ENCODE assay signal across 8 cellular contexts in genomic region chr3:160707187-160707789, GRCh38. TPM values are rescaled to one million over a fixed set of nuclear protein-coding genes. Genes with fewer than 3 reads are reported as not detected.
DNase-seq lines count a peak whose midpoint lies in the region; ATAC-seq and TF ChIP-seq lines count a peak whose summit lies in the region.

No MANE protein-coding gene starts in this region.

- H4K20me1 ChIP-seq in mammary epithelial cell (ENCODE audit: insufficient read depth, low read length) = no peaks in the 10 kb centered on the region

- H3K27me3 Mint-ChIP-seq in CD8-positive, alpha-beta memory T cell = peaks cover 15 to 67% of the 10 kb centered on the region in 2 donors

- no peak for TF ChIP-seq POLR2A in thyroid gland (IDR thresholded peaks at IDR 0.05)

- CTCF ChIA-PET in CD8-positive, alpha-beta memory T cell (lab: Charles Lee) = interaction anchor here (0.9 kb wide), 1 partner anchor 234 kb away, joined by 7 read pairs; no protein-coding TSS in a partner anchor
- CTCF ChIA-PET in mammary epithelial cell (lab: Charles Lee; ENCODE audit: low non-redundant PET) = no interaction called here

- ATAC-seq in GM18907 (IDR thresholded peaks at IDR 0.05; ENCODE audit: unreplicated experiment) = peak; percentile 64

- H3K4me2 ChIP-seq in mammary epithelial cell (ENCODE audit: insufficient read depth, low read depth, low read length) = no peak overlapping the region

- no peaks in the 10 kb centered on the region for H3K9me3 ChIP-seq in CD8-positive, alpha-beta memory T cell (ENCODE audit: low read length)
- no peaks in the 10 kb centered on the region for H3K9me3 ChIP-seq in mammary epithelial cell (replicated peaks; ENCODE audit: insufficient read depth, low read length)
- H3K9me3 ChIP-seq in thyroid gland = no peaks in the 10 kb centered on the region

- H3K4me3 Mint-ChIP-seq in CD8-positive, alpha-beta memory T cell = no peak overlapping the region

- peak in 3 of 5 donors; percentile 29 to 49 (median 40) for DNase-seq in CD8-positive, alpha-beta memory T cell
- peak; percentile 60 to 69 for DNase-seq in Kasumi-1 (lab: John Stamatoyannopoulos, UW)
- peak; percentile 61 for DNase-seq in OCI-M1 (lab: John Stamatoyannopoulos, UW)
- DNase-seq in mammary epithelial cell = peak; percentile 36
- peak; percentile 78 for DNase-seq in left kidney (ENCODE audit: low read depth, low spot score)
- DNase-seq in thyroid gland = peak; percentile 16 to 28
- DNase-seq in posterior vena cava (ENCODE audit: low spot score) = no peak

- no peaks in the 10 kb centered on the region for H3K4me1 ChIP-seq in CD8-positive, alpha-beta memory T cell (ENCODE audit: insufficient read depth, low read length)
- H3K4me1 ChIP-seq in mammary epithelial cell (ENCODE audit: insufficient read depth, low read length) (no peaks in the 10 kb centered on the region), thyroid gland (peaks cover 0 to 4% of the 10 kb centered on the region in 2 donors)

- peaks cover 0 to 1% (median 0%) of the 10 kb centered on the region in 5 donors for H3K9me3 Mint-ChIP-seq in CD8-positive, alpha-beta memory T cell

- H3K4me3 ChIP-seq in CD8-positive, alpha-beta memory T cell (ENCODE audit: low read length) = no peak overlapping the region
- H3K4me3 ChIP-seq in mammary epithelial cell (replicated peaks in 1 of 3; ENCODE audit: insufficient read depth in 1 of 3, low read depth in 2 of 3, low read length in 3 of 3) (no peak overlapping the region), thyroid gland (replicated peaks in 1 of 3) (no peak overlapping the region)

- no peak overlapping the region for H2AFZ ChIP-seq in mammary epithelial cell (ENCODE audit: low read depth, low read length)

- in situ Hi-C loops in mammary epithelial cell (cut with MboI; ENCODE audit: low sequenced_read_pairs in 2 of 2) = loop anchor here (10.0 to 25.0 kb wide), 3 partner anchors 228 to 730 kb away; no protein-coding TSS in a partner anchor

- dilution Hi-C loops in mammary epithelial cell (cut with HindIII; ENCODE audit: low sequenced_read_pairs) = no loop called here

- H3K9ac ChIP-seq in mammary epithelial cell (ENCODE audit: insufficient read depth, low read length) = no peak overlapping the region

- no peaks in the 10 kb centered on the region for H3K36me3 Mint-ChIP-seq in CD8-positive, alpha-beta memory T cell

- no peaks in the 10 kb centered on the region for H3K79me2 ChIP-seq in mammary epithelial cell (ENCODE audit: insufficient read depth, low read length)

- WGBS in mammary epithelial cell (ENCODE audit: low coverage, missing lambda C conversion rate) = 13% methylated on average over 4 of the region's 4 CpGs
- 19 to 21% methylated on average over 4 of the region's 4 CpGs for WGBS in thyroid gland, 2 donors

- no peak overlapping the region for H3K27ac ChIP-seq in CD8-positive, alpha-beta memory T cell (ENCODE audit: low read depth, low read length)
- H3K27ac ChIP-seq in mammary epithelial cell (ENCODE audit: insufficient read depth, low read depth, low read length) (no peak overlapping the region), thyroid gland (no peak overlapping the region)

- intact Hi-C loops in mammary epithelial cell (cut with micrococcal nuclease) = loop anchor here (1.0 to 10.0 kb wide), 5 partner anchors 130 to 717 kb away; no protein-coding TSS in a partner anchor
- intact Hi-C loops in thyroid gland (cut with DNase I) = loop anchor here (5.0 kb wide), 1 partner anchor 235 kb away; no protein-coding TSS in a partner anchor
- intact Hi-C loops in posterior vena cava (cut with DNase I) = loop anchor here in 1 of 2 donors (10.0 kb wide), 1 partner anchor 228 kb away; no protein-coding TSS in a partner anchor

- H3K27me3 ChIP-seq in CD8-positive, alpha-beta memory T cell (ENCODE audit: insufficient read depth, low read length, poor library complexity, severe bottlenecking) = no peaks in the 10 kb centered on the region
- H3K27me3 ChIP-seq in mammary epithelial cell (ENCODE audit: insufficient read depth, low read length) (peaks cover 9% of the 10 kb centered on the region), thyroid gland (no peaks in the 10 kb centered on the region)

- no TSS peak for BruUV-seq in mammary epithelial cell (replicated peaks; lab: Mats Ljungman, UMichigan)

- H3K4me1 Mint-ChIP-seq in CD8-positive, alpha-beta memory T cell = no peaks in the 10 kb centered on the region

- POLR2A ChIA-PET in CD8-positive, alpha-beta memory T cell (lab: Charles Lee) = no interaction called here

- TF ChIP-seq CTCF in mammary epithelial cell (conservative IDR thresholded peaks at IDR 0.05 in 1 of 2, IDR thresholded peaks at IDR 0.05 in 1 of 2; ENCODE audit: extremely low read depth in 1 of 2, insufficient read depth in 1 of 2, low read depth in 1 of 2, low read length in 2 of 2) = peak; percentile 37 to 68
- TF ChIP-seq CTCF in thyroid gland (IDR thresholded peaks at IDR 0.05) = peak in 5 of 6 experiments; percentile 22 to 77 (median 64)

- H3K27ac Mint-ChIP-seq in CD8-positive, alpha-beta memory T cell = no peak overlapping the region

- H3K36me3 ChIP-seq in CD8-positive, alpha-beta memory T cell (ENCODE audit: insufficient read depth, low read length) = no peaks in the 10 kb centered on the region
- H3K36me3 ChIP-seq in mammary epithelial cell (ENCODE audit: insufficient read depth, low read length) = no peaks in the 10 kb centered on the region
- no peaks in the 10 kb centered on the region for H3K36me3 ChIP-seq in thyroid gland

RNA-seq across cellular contexts. Expression of gene ARL14, which starts 30.3 kb away (rescaled TPM):
- total RNA-seq in CD8-positive, alpha-beta memory T cell = not detected
- not detected for polyA plus RNA-seq in CD8-positive, alpha-beta memory T cell
- total RNA-seq in mammary epithelial cell = under 1 TPM; 0.17 to 0.31 TPM
- polyA plus RNA-seq in mammary epithelial cell = 0.29 TPM
- not detected for polyA minus RNA-seq in mammary epithelial cell
- total RNA-seq in thyroid gland = not detected
- not detected for total RNA-seq in posterior vena cava

RNA-seq across cellular contexts. Expression of gene PPM1L, which starts 48.7 kb away (rescaled TPM):
- 1 to 10 TPM; 3.8 to 4.4 TPM for total RNA-seq in CD8-positive, alpha-beta memory T cell
- polyA plus RNA-seq in CD8-positive, alpha-beta memory T cell = 1.3 TPM
- 1 to 10 TPM in 1 of 2 donors, under 1 TPM in 1; 0.96 to 2.0 TPM for total RNA-seq in mammary epithelial cell
- polyA plus RNA-seq in mammary epithelial cell = 0.23 TPM
- 1.3 TPM for polyA minus RNA-seq in mammary epithelial cell
- 10 to 100 TPM; 47.2 to 77.4 (median 50.4) TPM for total RNA-seq in thyroid gland
- 10 to 100 TPM; 12.3 to 13.0 TPM for total RNA-seq in posterior vena cava
